ENCODE assay signal across 1 cellular context in genomic region chr19:16334421-16334820, GRCh38.
A peak's percentile ranks its signal among the peaks of the same experiment; 100 is the strongest.
TF ChIP-seq lines count a peak whose summit lies in the region.

No MANE protein-coding gene starts in this region.

TF ChIP-seq in K562, 482 proteins besides CTCF, POLR2A, EP300 and RAD21:
- peak; percentile 73 for TF ChIP-seq ZNF146 (CRISPR knock-in tag; IDR thresholded peaks at IDR 0.05; ENCODE audit: unreplicated experiment)
- no peak for TF ChIP-seq E2F4 (CRISPR knock-in tag; IDR thresholded peaks at IDR 0.05; ENCODE audit: low read depth)
